In the genomic region with DNA sequence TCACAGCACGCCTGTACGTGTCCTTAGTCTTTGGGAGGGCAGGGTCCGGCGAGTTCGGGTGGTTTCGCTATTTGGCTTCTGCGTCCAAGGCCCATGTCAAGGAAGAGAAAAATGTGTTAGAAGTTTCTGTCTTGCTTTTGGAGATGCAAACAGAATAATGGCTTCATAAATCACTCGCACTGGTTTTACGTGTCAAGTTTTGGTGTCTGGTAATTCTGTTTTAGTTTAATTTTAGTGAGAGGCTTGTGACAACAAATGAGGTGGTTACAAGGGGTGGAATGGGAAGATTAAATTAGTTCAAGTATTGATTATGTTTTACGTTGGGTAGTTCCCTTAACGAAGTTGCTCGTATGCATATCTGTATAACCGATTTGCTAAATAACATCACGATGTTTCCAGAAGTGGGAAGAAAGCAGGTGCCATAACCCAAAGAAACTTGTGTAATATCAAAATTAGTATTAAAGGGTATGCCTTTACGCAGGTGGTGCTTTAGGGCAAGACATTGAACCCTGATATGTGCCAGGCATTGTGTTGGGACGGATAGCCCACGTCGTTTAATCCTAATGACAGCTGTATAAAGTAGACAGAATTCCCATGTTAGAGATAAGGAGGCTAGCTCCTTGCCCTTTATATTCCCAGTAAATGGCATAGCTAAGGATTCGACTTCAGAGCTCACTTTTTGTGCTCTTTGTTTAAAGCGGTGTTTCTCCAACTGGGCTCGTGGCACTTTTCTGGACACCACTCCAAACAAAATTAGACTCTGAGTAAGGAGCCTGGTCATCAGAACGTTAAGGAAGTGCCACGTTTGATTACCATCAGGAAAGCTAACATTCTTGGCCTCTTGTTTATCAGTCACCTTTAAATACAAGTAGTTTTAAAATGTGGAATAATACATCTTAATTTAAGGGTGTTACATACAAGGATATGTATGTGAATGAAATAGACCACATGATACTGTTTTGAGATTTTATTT, we compare ENCODE assay signal across 8 cellular contexts. TPM values are rescaled to one million over a fixed set of nuclear protein-coding genes. Genes with fewer than 3 reads are reported as not detected.
DNase-seq lines count a peak whose midpoint lies in the region; ATAC-seq and TF ChIP-seq lines count a peak whose summit lies in the region.

No MANE protein-coding gene starts in this region.

- POLR2A ChIA-PET in HEK293T (lab: Yijun Ruan, JAX) = interaction anchor here (0.5 to 1.5 kb wide), 7 partner anchors 8 to 55 kb away, joined by 3 to 9 read pairs (median 3); a partner anchor contains a TSS

- no peaks in the 10 kb centered on the region for H3K27me3 Mint-ChIP-seq in chondrocyte (ENCODE audit: low read depth)

- no peaks in the 10 kb centered on the region for H3K9me3 ChIP-seq in muscle layer of duodenum (ENCODE audit: control insufficient read depth in 1 of 2, low read length in 2 of 2)

- peaks cover 52% of the 10 kb centered on the region for H3K4me1 Mint-ChIP-seq in chondrocyte (ENCODE audit: low read depth)

- H3K4me3 Mint-ChIP-seq in chondrocyte (ENCODE audit: unreplicated experiment) = peak overlapping the region; percentile 85

- no peak for DNase-seq in Jurkat, Clone E6-1 (ENCODE audit: low read depth, low spot score)
- no peak for DNase-seq in chondrocyte (ENCODE audit: low spot score)
- DNase-seq in HEK293T (ENCODE audit: extremely low spot score) = no peak
- DNase-seq in NCI-H526 treated with DMSO at 0.1 percent for 48 hours (lab: John Stamatoyannopoulos, UW) = no peak

- peak overlapping the region; percentile 97 for H3K4me3 ChIP-seq in Jurkat, Clone E6-1 (ENCODE audit: low read length)
- peak overlapping the region; percentile 81 to 91 for H3K4me3 ChIP-seq in muscle layer of duodenum (ENCODE audit: low read depth in 1 of 2, low read length in 2 of 2)

- CTCF ChIA-PET in HEK293T (lab: Yijun Ruan, JAX) = no interaction called here

- TF ChIP-seq CTCF in chondrocyte (IDR thresholded peaks at IDR 0.05) = no peak

- H3K36me3 ChIP-seq in muscle layer of duodenum (ENCODE audit: control insufficient read depth in 1 of 2, insufficient read depth in 2 of 2, low read length in 2 of 2) = peaks cover 30 to 44% of the 10 kb centered on the region in 2 donors

- no peaks in the 10 kb centered on the region for H3K27me3 ChIP-seq in muscle layer of duodenum (ENCODE audit: low read depth, low read length)

- peaks cover 8 to 17% of the 10 kb centered on the region in 2 donors for H3K4me1 ChIP-seq in muscle layer of duodenum (ENCODE audit: control insufficient read depth in 1 of 2, insufficient read depth in 2 of 2, low read length in 2 of 2)

- H3K27ac ChIP-seq in muscle layer of duodenum (ENCODE audit: low read length) = peak overlapping the region; percentile 95

- H3K27ac Mint-ChIP-seq in chondrocyte (ENCODE audit: unreplicated experiment) = peak overlapping the region; percentile 89

- H3K9me3 Mint-ChIP-seq in chondrocyte (ENCODE audit: low read depth) = peaks cover 3% of the 10 kb centered on the region

- H3K36me3 Mint-ChIP-seq in chondrocyte (ENCODE audit: low read depth) = peaks cover 29% of the 10 kb centered on the region

- ATAC-seq in GM19328 (IDR thresholded peaks at IDR 0.05; ENCODE audit: unreplicated experiment) (peak; percentile 9), GM19467 (IDR thresholded peaks at IDR 0.05; ENCODE audit: unreplicated experiment) (no peak), GM19324 (IDR thresholded peaks at IDR 0.05; ENCODE audit: low FRiP score, unreplicated experiment) (no peak)

TF ChIP-seq in HEK293T, 16 proteins besides CTCF, POLR2A, EP300 and RAD21:
- no peak for TF ChIP-seq SP1 (IDR thresholded peaks at IDR 0.05)
- TF ChIP-seq, protein P1, sequence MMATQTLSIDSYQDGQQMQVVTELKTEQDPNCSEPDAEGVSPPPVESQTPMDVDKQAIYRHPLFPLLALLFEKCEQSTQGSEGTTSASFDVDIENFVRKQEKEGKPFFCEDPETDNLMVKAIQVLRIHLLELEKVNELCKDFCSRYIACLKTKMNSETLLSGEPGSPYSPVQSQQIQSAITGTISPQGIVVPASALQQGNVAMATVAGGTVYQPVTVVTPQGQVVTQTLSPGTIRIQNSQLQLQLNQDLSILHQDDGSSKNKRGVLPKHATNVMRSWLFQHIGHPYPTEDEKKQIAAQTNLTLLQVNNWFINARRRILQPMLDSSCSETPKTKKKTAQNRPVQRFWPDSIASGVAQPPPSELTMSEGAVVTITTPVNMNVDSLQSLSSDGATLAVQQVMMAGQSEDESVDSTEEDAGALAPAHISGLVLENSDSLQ (IDR thresholded peaks at IDR 0.05) = no peak
- no peak for TF ChIP-seq ARNT (IDR thresholded peaks at IDR 0.05)
- no peak for TF ChIP-seq LEF1 (IDR thresholded peaks at IDR 0.05; ENCODE audit: borderline replicate concordance)
- no peak for TF ChIP-seq HDGF (IDR thresholded peaks at IDR 0.05; ENCODE audit: borderline replicate concordance)
- no peak for TF ChIP-seq FOXM1 (IDR thresholded peaks at IDR 0.05; ENCODE audit: borderline replicate concordance)
- TF ChIP-seq ZNF384 (IDR thresholded peaks at IDR 0.05) = no peak
- TF ChIP-seq L3MBTL2 (conservative IDR thresholded peaks at IDR 0.05) = no peak

RNA-seq across cellular contexts. Expression of a gene that starts 0.8 kb away (rescaled TPM):
- 2,635 TPM for polyA plus RNA-seq in Jurkat, Clone E6-1 (2012; ENCODE audit: insufficient read depth, insufficient read length)
- total RNA-seq in chondrocyte = 729 to 861 TPM (median 741 TPM) in 3 replicates

RNA-seq across cellular contexts. Expression of a gene that starts 29.2 kb away (rescaled TPM):
- 170 TPM for polyA plus RNA-seq in Jurkat, Clone E6-1 (2012; ENCODE audit: insufficient read depth, insufficient read length)
- 272 to 365 TPM (median 279 TPM) in 3 replicates for total RNA-seq in chondrocyte
